ENCODE assay signal across 1 cellular context in genomic region chr15:76333720-76334437, GRCh38.
TF ChIP-seq lines count a peak whose summit lies in the region.

No MANE protein-coding gene starts in this region.

TF ChIP-seq in HepG2, 621 proteins besides CTCF, POLR2A, EP300 and RAD21 (continued from another document and continues in another):
- TF ChIP-seq ELF4 (CRISPR knock-in tag; IDR thresholded peaks at IDR 0.05; ENCODE audit: borderline replicate concordance) (no peak), ADNP (CRISPR knock-in tag; IDR thresholded peaks at IDR 0.05) (no peak), ZNF678 (CRISPR knock-in tag; IDR thresholded peaks at IDR 0.05) (no peak), ZNF318 (CRISPR knock-in tag; IDR thresholded peaks at IDR 0.05) (no peak), ATF3 (CRISPR knock-in tag; IDR thresholded peaks at IDR 0.05) (no peak), HNF4G (IDR thresholded peaks at IDR 0.05; ENCODE audit: borderline replicate concordance, low read depth, low read length) (peak; percentile 23; the same call in 1 of the 2 replicates), HNF4G (CRISPR knock-in tag; IDR thresholded peaks at IDR 0.05; ENCODE audit: borderline replicate concordance, low read depth) (0 out of 2 replicates have a peak, but pooled peaks have one; percentile 24), POLR2AphosphoS2 (IDR thresholded peaks at IDR 0.05; ENCODE audit: low read depth, low read length) (no peak), ZNF432 (CRISPR knock-in tag; IDR thresholded peaks at IDR 0.05; ENCODE audit: borderline replicate concordance) (no peak), ZNF24 (IDR thresholded peaks at IDR 0.05) (0 out of 2 replicates have a peak, but pooled peaks have one; percentile 33), HMGXB3 (CRISPR knock-in tag; IDR thresholded peaks at IDR 0.05; ENCODE audit: borderline replicate concordance) (no peak; the same call in 1 of the 2 replicates), ZNF232 (CRISPR knock-in tag; IDR thresholded peaks at IDR 0.05; ENCODE audit: borderline replicate concordance) (no peak), SIX1 (CRISPR knock-in tag; IDR thresholded peaks at IDR 0.05; ENCODE audit: borderline replicate concordance) (no peak), ZSCAN30 (CRISPR knock-in tag; IDR thresholded peaks at IDR 0.05) (no peak), ZNF441 (CRISPR knock-in tag; IDR thresholded peaks at IDR 0.05; ENCODE audit: borderline replicate concordance) (0 out of 2 replicates have a peak, but pooled peaks have one; percentile 9), MLX (CRISPR knock-in tag; IDR thresholded peaks at IDR 0.05) (no peak), CBX5 (CRISPR knock-in tag; IDR thresholded peaks at IDR 0.05; ENCODE audit: borderline replicate concordance) (peak; percentile 75; the same call in 1 of the 2 replicates), DPF2 (CRISPR knock-in tag; IDR thresholded peaks at IDR 0.05; ENCODE audit: borderline replicate concordance, low read depth) (peak; percentile 37; the same call in 1 of the 2 replicates), HHEX (CRISPR knock-in tag; IDR thresholded peaks at IDR 0.05) (no peak), ZNF713 (CRISPR knock-in tag; IDR thresholded peaks at IDR 0.05) (no peak), ZBTB25 (CRISPR knock-in tag; IDR thresholded peaks at IDR 0.05) (no peak), ZFY (CRISPR knock-in tag; IDR thresholded peaks at IDR 0.05) (peak; percentile 55; the same call in 1 of the 2 replicates), MYPOP (CRISPR knock-in tag; IDR thresholded peaks at IDR 0.05) (0 out of 2 replicates have a peak, but pooled peaks have one; percentile 43), MBNL3 (CRISPR knock-in tag; conservative IDR thresholded peaks at IDR 0.05) (no peak), MZF1 (CRISPR knock-in tag; IDR thresholded peaks at IDR 0.05; ENCODE audit: borderline replicate concordance) (no peak), NFIC (IDR thresholded peaks at IDR 0.05; ENCODE audit: low read length) (no peak), NKX3-1 (CRISPR knock-in tag; IDR thresholded peaks at IDR 0.05) (no peak), RBFOX2 (IDR thresholded peaks at IDR 0.05; ENCODE audit: low read depth, low read length) (no peak), ZBTB10 (CRISPR knock-in tag; IDR thresholded peaks at IDR 0.05; ENCODE audit: borderline replicate concordance) (peak; percentile 82; the same call in 1 of the 2 replicates), NCOR1 (IDR thresholded peaks at IDR 0.05; ENCODE audit: borderline replicate concordance, low read length) (no peak), ZNF362 (CRISPR knock-in tag; IDR thresholded peaks at IDR 0.05; ENCODE audit: borderline replicate concordance) (no peak), ZNF205 (CRISPR knock-in tag; IDR thresholded peaks at IDR 0.05) (no peak), ZEB1 (IDR thresholded peaks at IDR 0.05; ENCODE audit: insufficient replicate concordance, low read depth) (peak; percentile 66), ZBTB20 (CRISPR knock-in tag; IDR thresholded peaks at IDR 0.05; ENCODE audit: borderline replicate concordance, low read depth) (no peak), ZNF563 (CRISPR knock-in tag; IDR thresholded peaks at IDR 0.05) (peak; percentile 47; the same call in 1 of the 2 replicates), IRF1 (CRISPR knock-in tag; IDR thresholded peaks at IDR 0.05; ENCODE audit: low read depth) (no peak), NAIF1 (CRISPR knock-in tag; IDR thresholded peaks at IDR 0.05; ENCODE audit: borderline replicate concordance) (no peak), NBN (conservative IDR thresholded peaks at IDR 0.05) (no peak), PAX8 (CRISPR knock-in tag; IDR thresholded peaks at IDR 0.05; ENCODE audit: borderline replicate concordance) (no peak), PHF21A (CRISPR knock-in tag; IDR thresholded peaks at IDR 0.05) (peak; percentile 65; the same call in 1 of the 2 replicates)
